Comparison of ENCODE assay signal across 9 cellular contexts in the genomic region with DNA sequence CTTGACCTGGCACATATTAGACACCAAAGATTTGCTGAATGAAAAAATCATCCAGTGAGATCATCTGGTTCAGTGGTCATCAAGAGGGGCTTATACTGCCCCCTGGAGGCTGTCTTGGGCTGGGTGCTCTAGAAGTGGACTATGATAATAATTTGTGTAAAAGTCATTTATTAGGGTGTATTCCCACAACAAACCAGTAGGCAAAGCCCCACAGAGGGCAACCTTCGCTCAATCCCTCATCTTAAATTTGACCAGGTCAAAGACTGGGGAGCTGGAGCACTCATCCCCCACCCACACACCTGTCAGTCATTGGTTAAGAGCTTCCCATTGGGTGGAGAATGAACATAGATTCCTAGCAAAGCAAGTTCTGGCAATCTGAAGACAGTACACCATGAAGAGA. TPM values are rescaled to one million over a fixed set of nuclear protein-coding genes. Genes with fewer than 3 reads are reported as not detected.
DNase-seq lines count a peak whose midpoint lies in the region; ATAC-seq and TF ChIP-seq lines count a peak whose summit lies in the region.
"Had no signal": no experiment of that assay in that cellular context is flagged by ENCODE, and none has a peak within 500 bp of the region (broad histone marks: within the 10 kb centered on the region; RNA-seq: fewer than 3 reads in every experiment).

No MANE protein-coding gene starts in this region.

- H3F3A ChIP-seq in smooth muscle cell (ENCODE audit: low read depth): no peaks in the 10 kb centered on the region

- peaks cover 2% of the 10 kb centered on the region for H3K27me3 Mint-ChIP-seq in endothelial cell (ENCODE audit: unreplicated experiment)

- peaks cover 0 to 48% (median 0%) of the 10 kb centered on the region in 9 donors for H3K27me3 ChIP-seq in heart left ventricle
- peaks cover 28% of the 10 kb centered on the region for H3K27me3 ChIP-seq in smooth muscle cell (ENCODE audit: low read depth)

- H3K4me1 ChIP-seq in heart left ventricle (no peaks in the 10 kb centered on the region), smooth muscle cell (ENCODE audit: low read depth) (no peaks in the 10 kb centered on the region)

- H3K9ac ChIP-seq in smooth muscle cell (ENCODE audit: low read depth): no peak overlapping the region

- H3K79me2 ChIP-seq in smooth muscle cell (ENCODE audit: low read depth): no peaks in the 10 kb centered on the region

- ATAC-seq in heart left ventricle: no peak
- ATAC-seq in left cardiac atrium: no peak

- peak in 10 of 12 donors; percentile 20 to 58 (median 45) for TF ChIP-seq CTCF in heart left ventricle (IDR thresholded peaks at IDR 0.05)
- TF ChIP-seq CTCF in endothelial cell (IDR thresholded peaks at IDR 0.05; ENCODE audit: unreplicated experiment): peak; percentile 86
- peak; percentile 75 for TF ChIP-seq CTCF in smooth muscle cell (IDR thresholded peaks at IDR 0.05; ENCODE audit: borderline replicate concordance, insufficient read depth, poor library complexity, severe bottlenecking)

- H3K27ac Mint-ChIP-seq in endothelial cell (ENCODE audit: unreplicated experiment): no peak overlapping the region

- 30 to 56% (median 38%) methylated on average over 1 of the region's 1 CpG for WGBS in heart left ventricle, 4 donors
- WGBS in smooth muscle cell (ENCODE audit: low lambda C conversion rate): 48% methylated on average over 1 of the region's 1 CpG

- no peaks in the 10 kb centered on the region for H3K36me3 ChIP-seq in heart left ventricle
- no peaks in the 10 kb centered on the region for H3K36me3 ChIP-seq in smooth muscle cell (ENCODE audit: low read depth)

- H2AFZ ChIP-seq in smooth muscle cell (ENCODE audit: low read depth): no peak overlapping the region

- H3K4me1 Mint-ChIP-seq in endothelial cell (ENCODE audit: unreplicated experiment): no peaks in the 10 kb centered on the region

- no peaks in the 10 kb centered on the region for H3K36me3 Mint-ChIP-seq in endothelial cell (ENCODE audit: low read depth, unreplicated experiment)
- H3K36me3 Mint-ChIP-seq: brain had no signal

- DNase-seq in heart left ventricle (no peak), left cardiac atrium (no peak), NCI-H1694 treated with DMSO at 0.1 percent for 48 hours (lab: John Stamatoyannopoulos, UW) (peak; percentile 32), endothelial cell (ENCODE audit: low spot score) (peak; percentile 63), smooth muscle cell (lab: John Stamatoyannopoulos, UW; ENCODE audit: unreplicated experiment) (peak; percentile 2), ureter (ENCODE audit: low spot score) (no peak), superior temporal gyrus (ENCODE audit: extremely low spot score) (no peak), T1000 (lab: John Stamatoyannopoulos, UW) (no peak)

- H3K4me3 Mint-ChIP-seq in endothelial cell (ENCODE audit: unreplicated experiment): no peak overlapping the region
- H3K4me3 Mint-ChIP-seq: brain had no signal

- no peaks in the 10 kb centered on the region for H4K20me1 ChIP-seq in smooth muscle cell (ENCODE audit: low read depth)

- no peaks in the 10 kb centered on the region for H3K9me3 Mint-ChIP-seq in endothelial cell (ENCODE audit: unreplicated experiment)

- H3K9me3 ChIP-seq in heart left ventricle (no peaks in the 10 kb centered on the region), smooth muscle cell (replicated peaks; ENCODE audit: low read depth) (no peaks in the 10 kb centered on the region)

- no peak for TF ChIP-seq POLR2A in heart left ventricle (IDR thresholded peaks at IDR 0.05)

- intact Hi-C loops in heart left ventricle (cut with DNase I): no loop called here
- intact Hi-C loops in left cardiac atrium (cut with DNase I): no loop called here

- H3K4me3 ChIP-seq in heart left ventricle: no peak overlapping the region
- no peak overlapping the region for H3K4me3 ChIP-seq in smooth muscle cell

- H3K27ac ChIP-seq in heart left ventricle (no peak overlapping the region), smooth muscle cell (ENCODE audit: low read depth) (no peak overlapping the region)

- H3K4me2 ChIP-seq in smooth muscle cell: no peak overlapping the region

RNA-seq across cellular contexts. Expression of a gene that starts 20.0 kb away (rescaled TPM):
- 1 to 10 TPM; 2.6 to 6.6 (median 3.5) TPM for total RNA-seq in heart left ventricle
- polyA plus RNA-seq in heart left ventricle: 1 to 10 TPM; 1.4 to 4.6 TPM
- total RNA-seq in left cardiac atrium: 1 to 10 TPM; 4.6 to 6.3 TPM
- total RNA-seq in endothelial cell (ENCODE audit: unreplicated experiment): 5.5 TPM
- total RNA-seq in smooth muscle cell: 6.8 and 7.3 TPM in 2 replicates
- 5.1 and 7.5 TPM in 2 replicates for polyA plus RNA-seq in smooth muscle cell
- 6.4 TPM for total RNA-seq in ureter

Comparison
In these comparisons a context has a peak if more than half of its experiments do, and no peak if none do; other contexts are left out.
1. DNase-seq: peak in NCI-H1694 treated with DMSO at 0.1 percent for 48 hours (single experiment), endothelial cell (single experiment) and smooth muscle cell (single experiment); none in heart left ventricle (0 of 5), left cardiac atrium (single experiment), ureter (single experiment), superior temporal gyrus (single experiment) and T1000 (single experiment).
2. Peak in every context shown above with its lines, with median percentiles within 50 percentile points of each other: CTCF ChIP-seq.